Comparison of ENCODE assay signal across 20 cellular contexts in the genomic region with DNA sequence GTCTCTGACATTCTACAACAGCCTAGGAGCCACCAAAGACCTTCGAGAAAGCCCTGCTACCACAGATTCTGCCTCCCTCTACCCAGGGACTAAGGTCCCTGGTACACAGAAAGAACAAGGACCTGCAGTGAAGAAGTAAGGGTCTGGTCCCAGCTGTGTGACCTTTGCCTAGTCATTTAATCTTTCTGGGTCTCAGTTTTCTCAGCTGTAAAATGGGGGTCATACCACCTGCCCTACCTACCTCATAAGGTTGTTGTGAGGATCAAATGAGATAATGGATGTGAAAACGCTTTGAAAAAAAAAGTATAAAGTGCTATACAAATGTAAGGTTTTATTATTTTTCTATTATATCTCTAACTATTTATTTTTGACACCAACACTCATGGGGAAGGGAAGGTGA. TPM values are rescaled to one million over a fixed set of nuclear protein-coding genes. Genes with fewer than 3 reads are reported as not detected.
DNase-seq lines count a peak whose midpoint lies in the region; FAIRE-seq and TF ChIP-seq lines count a peak whose summit lies in the region.
"Had no signal": no experiment of that assay in that cellular context is flagged by ENCODE, and none has a peak within 500 bp of the region (broad histone marks: within the 10 kb centered on the region; RNA-seq: fewer than 3 reads in every experiment).

No MANE protein-coding gene starts in this region.

- intact Hi-C loops in kidney (cut with DNase I): no loop called here

- H3K9me3 ChIP-seq in HEK293 (ENCODE audit: control insufficient read depth, insufficient read depth, low read depth, low read length): no peaks in the 10 kb centered on the region
- H3K9me3 ChIP-seq in kidney (ENCODE audit: control insufficient read depth in 1 of 2, low read length in 2 of 2): no peaks in the 10 kb centered on the region
- H3K9me3 ChIP-seq in BE2C: no peaks in the 10 kb centered on the region
- H3K9me3 ChIP-seq: SJSA1 had no signal

- peaks cover 10% of the 10 kb centered on the region for H3K4me1 Mint-ChIP-seq in T-helper 2 cell treated with Interferon-gamma antibody and Interleukin-4, amounts not matched to agents 5 μg/mL and 100 μg/mL, for 36 hours (ENCODE audit: low read depth)
- H3K4me1 Mint-ChIP-seq in immature natural killer cell: peaks cover 9 to 13% of the 10 kb centered on the region in 2 donors

- no peaks in the 10 kb centered on the region for H3K27me3 Mint-ChIP-seq in T-helper 2 cell treated with Interferon-gamma antibody and Interleukin-4, amounts not matched to agents 5 μg/mL and 100 μg/mL, for 36 hours (ENCODE audit: low read depth)
- H3K27me3 Mint-ChIP-seq in immature natural killer cell (ENCODE audit: low read depth in 3 of 3): peaks cover 5 to 20% (median 7%) of the 10 kb centered on the region in 3 donors

- POLR2A ChIA-PET in HEK293 (lab: Yijun Ruan, JAX): interaction anchor here (1.1 kb wide), 1 partner anchor 9 kb away, joined by 3 read pairs; no protein-coding TSS in a partner anchor

- no peak for FAIRE-seq in kidney (lab: Jason Lieb, UNC)
- FAIRE-seq: GM19239 had no signal

- no peak for DNase-seq in T-helper 2 cell treated with Interferon-gamma antibody and Interleukin-4, amounts not matched to agents 5 μg/mL and 100 μg/mL, for 36 hours (ENCODE audit: low spot score)
- no peak for DNase-seq in T-helper 2 cell
- DNase-seq in immature natural killer cell: no peak
- no peak for DNase-seq in kidney
- no peak for DNase-seq in BE2C
- DNase-seq: EL, MM.1S, NCI-H1048, NCI-H1417 treated with DMSO at 0.1 percent for 48 hours, NCI-H187, NCI-H446, NCI-H526, OCI-M1 had no signal

- H3K27me3 ChIP-seq in BE2C: no peaks in the 10 kb centered on the region
- H3K27me3 ChIP-seq: SJSA1 had no signal

- H3K4me3 Mint-ChIP-seq in T-helper 2 cell treated with Interferon-gamma antibody and Interleukin-4, amounts not matched to agents 5 μg/mL and 100 μg/mL, for 36 hours: no peak overlapping the region
- no peak overlapping the region for H3K4me3 Mint-ChIP-seq in immature natural killer cell
- H3K4me3 Mint-ChIP-seq: CD14-positive monocyte had no signal

- H3K27ac Mint-ChIP-seq in T-helper 2 cell treated with Interferon-gamma antibody and Interleukin-4, amounts not matched to agents 5 μg/mL and 100 μg/mL, for 36 hours: peak overlapping the region; percentile 24
- H3K27ac Mint-ChIP-seq in immature natural killer cell: peak overlapping the region; percentile 18 to 99 (median 92)

- H3K27ac ChIP-seq in HEK293 (ENCODE audit: extremely low read depth, low read depth, low read length): no peak overlapping the region
- H3K27ac ChIP-seq in kidney (ENCODE audit: low read depth in 2 of 2, low read length in 2 of 2): no peak overlapping the region
- H3K27ac ChIP-seq: SJSA1 had no signal

- H3K36me3 Mint-ChIP-seq in T-helper 2 cell treated with Interferon-gamma antibody and Interleukin-4, amounts not matched to agents 5 μg/mL and 100 μg/mL, for 36 hours (ENCODE audit: low read depth): peaks cover 54% of the 10 kb centered on the region
- H3K36me3 Mint-ChIP-seq in immature natural killer cell: peaks cover 10 to 45% (median 17%) of the 10 kb centered on the region in 3 donors

- H3K36me3 ChIP-seq in HEK293 (ENCODE audit: control insufficient read depth in 2 of 2, insufficient read depth in 1 of 2, low read length in 2 of 2) (peaks cover 17 to 78% of the 10 kb centered on the region in 2 experiments), kidney (ENCODE audit: control insufficient read depth in 1 of 2, insufficient read depth in 2 of 2, low read length in 2 of 2) (peaks cover 48 to 59% of the 10 kb centered on the region in 2 donors), BE2C (peaks cover 72% of the 10 kb centered on the region)

- H3K4me3 ChIP-seq in HEK293 (ENCODE audit: low read depth, low read length) (no peak overlapping the region), kidney (ENCODE audit: low read length in 2 of 2) (no peak overlapping the region), BE2C (ENCODE audit: low read depth, low read length) (no peak overlapping the region)
- H3K4me3 ChIP-seq: SJSA1 had no signal

- CTCF ChIA-PET in HEK293 (lab: Yijun Ruan, JAX): interaction anchor here (0.6 to 2.0 kb wide), 5 partner anchors 20 to 40 kb away, joined by 3 to 12 read pairs (median 4); no protein-coding TSS in a partner anchor

- H3K9me3 Mint-ChIP-seq in T-helper 2 cell treated with Interferon-gamma antibody and Interleukin-4, amounts not matched to agents 5 μg/mL and 100 μg/mL, for 36 hours: no peaks in the 10 kb centered on the region
- H3K9me3 Mint-ChIP-seq in immature natural killer cell: no peaks in the 10 kb centered on the region

- no peaks in the 10 kb centered on the region; the same call in 1 of the 2 replicates for H3K4me1 ChIP-seq in HEK293 (ENCODE audit: control insufficient read depth, insufficient read depth, low read length)
- H3K4me1 ChIP-seq in kidney (ENCODE audit: control insufficient read depth in 1 of 2, insufficient read depth in 1 of 2, low read depth in 1 of 2, low read length in 2 of 2): no peaks in the 10 kb centered on the region
- H3K4me1 ChIP-seq in BE2C: no peaks in the 10 kb centered on the region
- H3K4me1 ChIP-seq: SJSA1 had no signal

- H3K9ac ChIP-seq in kidney (ENCODE audit: low read length in 2 of 2): no peak overlapping the region

- TF ChIP-seq CTCF in HEK293 (tag by site-specific recombination; IDR thresholded peaks at IDR 0.05) (no peak), kidney (IDR thresholded peaks at IDR 0.05; ENCODE audit: borderline replicate concordance, extremely low read depth, insufficient read depth) (no peak), BE2C (IDR thresholded peaks at IDR 0.05; ENCODE audit: low read depth, low read length) (no peak)

TF ChIP-seq in HEK293, 187 proteins besides CTCF, POLR2A, EP300 and RAD21:
- TF ChIP-seq, protein P1, sequence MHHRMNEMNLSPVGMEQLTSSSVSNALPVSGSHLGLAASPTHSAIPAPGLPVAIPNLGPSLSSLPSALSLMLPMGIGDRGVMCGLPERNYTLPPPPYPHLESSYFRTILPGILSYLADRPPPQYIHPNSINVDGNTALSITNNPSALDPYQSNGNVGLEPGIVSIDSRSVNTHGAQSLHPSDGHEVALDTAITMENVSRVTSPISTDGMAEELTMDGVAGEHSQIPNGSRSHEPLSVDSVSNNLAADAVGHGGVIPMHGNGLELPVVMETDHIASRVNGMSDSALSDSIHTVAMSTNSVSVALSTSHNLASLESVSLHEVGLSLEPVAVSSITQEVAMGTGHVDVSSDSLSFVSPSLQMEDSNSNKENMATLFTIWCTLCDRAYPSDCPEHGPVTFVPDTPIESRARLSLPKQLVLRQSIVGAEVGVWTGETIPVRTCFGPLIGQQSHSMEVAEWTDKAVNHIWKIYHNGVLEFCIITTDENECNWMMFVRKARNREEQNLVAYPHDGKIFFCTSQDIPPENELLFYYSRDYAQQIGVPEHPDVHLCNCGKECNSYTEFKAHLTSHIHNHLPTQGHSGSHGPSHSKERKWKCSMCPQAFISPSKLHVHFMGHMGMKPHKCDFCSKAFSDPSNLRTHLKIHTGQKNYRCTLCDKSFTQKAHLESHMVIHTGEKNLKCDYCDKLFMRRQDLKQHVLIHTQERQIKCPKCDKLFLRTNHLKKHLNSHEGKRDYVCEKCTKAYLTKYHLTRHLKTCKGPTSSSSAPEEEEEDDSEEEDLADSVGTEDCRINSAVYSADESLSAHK (tag by site-specific recombination; IDR thresholded peaks at IDR 0.05): no peak
- 0 out of 2 replicates have a peak, but pooled peaks have one; percentile 7 for TF ChIP-seq ZNF146 (tag by site-specific recombination; IDR thresholded peaks at IDR 0.05)

RNA-seq across cellular contexts. Expression of a gene that starts 5.2 kb away (rescaled TPM):
- 10 to 100 TPM; 58.5 to 75.3 (median 69.1) TPM for polyA plus RNA-seq in immature natural killer cell
- 57.1 TPM for total RNA-seq in kidney
- polyA plus RNA-seq in kidney (ENCODE audit: insufficient read depth, low read depth, low replicate concordance): 58.4 TPM
- polyA plus RNA-seq in BE2C (2012; ENCODE audit: insufficient read depth, insufficient read length, low read depth): 83.7 TPM

RNA-seq across cellular contexts. Expression of a gene that starts 24.6 kb away (rescaled TPM):
- polyA plus RNA-seq in immature natural killer cell: not detected
- not detected for total RNA-seq in kidney
- 27.0 TPM for polyA plus RNA-seq in kidney (ENCODE audit: insufficient read depth, low read depth, low replicate concordance)
- polyA plus RNA-seq in BE2C (2012; ENCODE audit: insufficient read depth, insufficient read length, low read depth): 10.4 TPM
- polyA plus RNA-seq: CD14-positive monocyte had no signal

RNA-seq across cellular contexts. Expression of a gene that starts 36.8 kb away (rescaled TPM):
- 10 to 100 TPM in 1 of 3 donors, 1 to 10 TPM in 2; 1.1 to 29.6 (median 3.8) TPM for polyA plus RNA-seq in immature natural killer cell
- total RNA-seq in kidney: 89.9 TPM
- 5.0 TPM for polyA plus RNA-seq in kidney (ENCODE audit: insufficient read depth, low read depth, low replicate concordance)
- polyA plus RNA-seq in BE2C (2012; ENCODE audit: insufficient read depth, insufficient read length, low read depth): 108 TPM

RNA-seq across cellular contexts. Expression of a gene that starts 45.7 kb away (rescaled TPM):
- polyA plus RNA-seq in immature natural killer cell (1 to 10 TPM in 1 of 3 donors, under 1 TPM in 1, not detected in 1; 0.86 to 1.2 TPM), kidney (ENCODE audit: insufficient read depth, low read depth, low replicate concordance) (not detected)
- total RNA-seq in kidney: not detected
- not detected for polyA plus RNA-seq in BE2C (2012; ENCODE audit: insufficient read depth, insufficient read length, low read depth)
- total RNA-seq: A172, H4, Right ventricle myocardium inferior, SJSA1 had no signal
- polyA plus RNA-seq: CD14-positive monocyte had no signal

RNA-seq across cellular contexts. Expression of a gene that starts 46.0 kb away (rescaled TPM):
- 10 to 100 TPM; 11.0 to 22.5 (median 16.5) TPM for polyA plus RNA-seq in immature natural killer cell
- 0.69 TPM for total RNA-seq in kidney
- polyA plus RNA-seq in kidney (ENCODE audit: insufficient read depth, low read depth, low replicate concordance): 0.52 TPM
- 3.7 TPM for polyA plus RNA-seq in BE2C (2012; ENCODE audit: insufficient read depth, insufficient read length, low read depth)

Comparison
In these comparisons a context has a peak if more than half of its experiments do, and no peak if none do; other contexts are left out.
1. RNA of a gene that starts 24.6 kb away (polyA plus RNA-seq): 27.0 TPM in kidney (single experiment); not detected in immature natural killer cell; every median in the first group is over 10 times any median in the second.